8 cellular contexts compared by ENCODE assay signal in the genomic region with DNA sequence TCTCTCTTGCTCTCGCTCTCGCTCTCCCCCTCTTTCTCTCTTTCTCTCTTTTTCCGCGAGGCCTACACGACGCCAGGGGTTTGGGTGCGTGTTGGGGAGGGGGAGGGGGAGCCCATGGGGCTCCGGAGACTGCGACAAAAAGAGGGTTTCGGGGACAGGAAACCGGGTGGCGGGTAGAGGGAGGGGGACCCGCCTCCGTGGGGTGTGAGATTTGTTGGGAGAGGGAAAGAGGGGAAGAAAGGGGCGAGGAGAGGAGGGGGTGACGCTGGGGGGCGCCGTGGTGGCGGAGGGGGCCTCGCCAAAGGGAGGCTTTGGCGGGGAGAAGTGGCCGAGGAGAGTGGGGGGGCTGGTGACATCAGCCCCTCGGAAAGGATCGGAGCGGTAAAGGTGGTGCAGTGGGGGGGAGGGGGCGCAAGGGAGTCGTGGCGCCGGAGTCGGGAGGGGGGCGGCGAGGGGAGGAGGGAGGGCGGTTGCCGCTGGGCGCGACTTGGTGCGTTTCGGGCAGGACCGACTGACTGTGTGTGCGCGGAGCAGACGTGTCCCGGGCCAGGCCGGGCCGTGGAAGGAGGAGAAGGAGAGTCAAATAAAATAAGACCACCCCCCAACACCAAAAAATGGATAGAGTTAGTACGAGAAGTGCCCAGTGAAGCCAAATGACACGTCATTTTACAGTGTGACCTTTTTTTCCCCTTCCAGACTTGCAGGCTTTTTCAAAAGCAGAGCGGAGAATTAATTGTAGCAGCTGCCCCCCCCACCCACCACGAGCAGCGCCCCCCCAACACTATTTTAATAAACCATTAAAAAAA. TPM values are rescaled to one million over a fixed set of nuclear protein-coding genes. Genes with fewer than 3 reads are reported as not detected.
A peak's percentile ranks its signal among the peaks of the same experiment; 100 is the strongest.
DNase-seq lines count a peak whose midpoint lies in the region; ATAC-seq and TF ChIP-seq lines count a peak whose summit lies in the region.

No MANE protein-coding gene starts in this region.

- H3K4me1 ChIP-seq in parathyroid adenoma (peaks cover 31% of the 10 kb centered on the region), upper lobe of right lung (peaks cover 45% of the 10 kb centered on the region)

- H3K27ac ChIP-seq in SK-N-MC (peak overlapping the region; percentile 96), parathyroid adenoma (peak overlapping the region; percentile 98), upper lobe of right lung (peak overlapping the region; percentile 94)

- peak; percentile 52 for DNase-seq in LHCN-M2 (ENCODE audit: low read depth)
- DNase-seq in SK-N-MC (ENCODE audit: low read depth, low spot score): no peak
- peak; percentile 65 to 68 for DNase-seq in activated naive CD4-positive, alpha-beta T cell treated with anti-CD3 and anti-CD28 coated beads, Interleukin-2, amount 50 U/mL, for 72 hours (ENCODE audit: low spot score in 2 of 2)
- DNase-seq in Right ventricle myocardium superior: peak; percentile 79
- peak; percentile 89 for DNase-seq in upper lobe of right lung

- peak; percentile 27 for ATAC-seq in activated naive CD4-positive, alpha-beta T cell treated with anti-CD3 and anti-CD28 coated beads, Interleukin-2, amount 50 U/mL, for 72 hours
- peak; percentile 34 for ATAC-seq in Right ventricle myocardium superior (ENCODE audit: poor library complexity)
- ATAC-seq in upper lobe of right lung: peak; percentile 37
- no peak for ATAC-seq in HG03442 (IDR thresholded peaks at IDR 0.05; ENCODE audit: unreplicated experiment)

- H3K4me3 ChIP-seq in SK-N-MC: peak overlapping the region; percentile 95
- H3K4me3 ChIP-seq in parathyroid adenoma (ENCODE audit: low read depth, low read length): peak overlapping the region; percentile 89
- peak overlapping the region; percentile 65 for H3K4me3 ChIP-seq in upper lobe of right lung

- H3K27ac Mint-ChIP-seq in activated naive CD4-positive, alpha-beta T cell treated with anti-CD3 and anti-CD28 coated beads, Interleukin-2, amount 50 U/mL, for 72 hours: peak overlapping the region; percentile 98 to 100

- H3K36me3 ChIP-seq in SK-N-MC (ENCODE audit: insufficient read depth, low read length) (peaks cover 21% of the 10 kb centered on the region), parathyroid adenoma (ENCODE audit: control insufficient read depth, insufficient read depth, low read length) (no peaks in the 10 kb centered on the region), upper lobe of right lung (peaks cover 6% of the 10 kb centered on the region)

- H3K27me3 ChIP-seq in parathyroid adenoma (ENCODE audit: control insufficient read depth, insufficient read depth, low read length): no peaks in the 10 kb centered on the region
- no peaks in the 10 kb centered on the region for H3K27me3 ChIP-seq in upper lobe of right lung

- H2AFZ ChIP-seq in parathyroid adenoma: peak overlapping the region; percentile 84

- peaks cover 14 to 44% of the 10 kb centered on the region in 2 donors for H3K36me3 Mint-ChIP-seq in activated naive CD4-positive, alpha-beta T cell treated with anti-CD3 and anti-CD28 coated beads, Interleukin-2, amount 50 U/mL, for 72 hours

- H3K9ac ChIP-seq in SK-N-MC (ENCODE audit: insufficient read length) (peak overlapping the region; percentile 94), parathyroid adenoma (peak overlapping the region; percentile 95)

- no peaks in the 10 kb centered on the region for H3K9me3 Mint-ChIP-seq in activated naive CD4-positive, alpha-beta T cell treated with anti-CD3 and anti-CD28 coated beads, Interleukin-2, amount 50 U/mL, for 72 hours

- peak overlapping the region; percentile 60 for H3K4me2 ChIP-seq in parathyroid adenoma (ENCODE audit: low read length)

- intact Hi-C loops in Right ventricle myocardium superior (cut with DNase I) (loop anchor here (5.0 kb wide), 2 partner anchors 90 to 150 kb away; partner anchors contain the start of genes NELFCD and PRELID3B), upper lobe of right lung (cut with DNase I) (no loop called here)

- peaks cover 47% of the 10 kb centered on the region for H3K79me2 ChIP-seq in parathyroid adenoma

- TF ChIP-seq CTCF in GM12873 (IDR thresholded peaks at IDR 0.05; ENCODE audit: insufficient read depth, low read depth, low read length, missing control alignments): peak; percentile 3
- peak; percentile 2 for TF ChIP-seq CTCF in parathyroid adenoma (IDR thresholded peaks at IDR 0.05)
- TF ChIP-seq CTCF in upper lobe of right lung (IDR thresholded peaks at IDR 0.05): peak; percentile 8

- H3K9me3 ChIP-seq in SK-N-MC (ENCODE audit: low read depth, low read length) (no peaks in the 10 kb centered on the region), parathyroid adenoma (ENCODE audit: control insufficient read depth, low read length) (no peaks in the 10 kb centered on the region), upper lobe of right lung (no peaks in the 10 kb centered on the region)

RNA-seq across cellular contexts. Expression of gene GNAS, which starts 39.8 kb away (rescaled TPM):
- total RNA-seq in LHCN-M2 (2014; rRNA removed): 462 and 481 TPM in 2 replicates
- polyA plus RNA-seq in LHCN-M2 (2012): 1,060 TPM
- 100 to 1,000 TPM; 624 to 863 TPM for total RNA-seq in activated naive CD4-positive, alpha-beta T cell treated with anti-CD3 and anti-CD28 coated beads, Interleukin-2, amount 50 U/mL, for 72 hours
- 1,453 TPM for total RNA-seq in Right ventricle myocardium superior
- 746 TPM for total RNA-seq in upper lobe of right lung

RNA-seq across cellular contexts. Expression of gene GNAS-AS1, which starts 41.6 kb away (rescaled TPM):
- total RNA-seq in LHCN-M2 (2014; rRNA removed) (0.11 TPM in 1 of 2 replicates, not detected in the other), Right ventricle myocardium superior (0.13 TPM), upper lobe of right lung (1.1 TPM)
- not detected for polyA plus RNA-seq in LHCN-M2 (2012)
- 1 to 10 TPM; 3.0 to 3.4 TPM for total RNA-seq in activated naive CD4-positive, alpha-beta T cell treated with anti-CD3 and anti-CD28 coated beads, Interleukin-2, amount 50 U/mL, for 72 hours
